16 cellular contexts compared by ENCODE assay signal in genomic region chr9:111467778-111468367, GRCh38.
"Had no signal": no experiment of that assay in that cellular context is flagged by ENCODE, and none has a peak within 500 bp of the region (broad histone marks: within the 10 kb centered on the region; RNA-seq: fewer than 3 reads in every experiment).

No MANE protein-coding gene starts in this region.

- H3K27me3 Mint-ChIP-seq: activated CD4-positive, alpha-beta T cell treated with anti-CD3 and anti-CD28 coated beads, Interleukin-2, amount 10 ng/mL, durations not matched to agents 7 days and 5 days; activated naive CD8-positive, alpha-beta T cell treated with anti-CD3 and anti-CD28 coated beads, Interleukin-2, amount 10 ng/mL, durations not matched to agents 7 days and 5 days; naive B cell; stimulated activated naive CD8-positive, alpha-beta T cell treated with anti-CD3 and anti-CD28 coated beads, Interleukin-15, amount 100 ng/mL, for 72 hours had no signal

- H3K4me3 Mint-ChIP-seq: activated CD4-positive, alpha-beta T cell treated with anti-CD3 and anti-CD28 coated beads, Interleukin-2, amount 10 ng/mL, durations not matched to agents 7 days and 5 days; activated naive CD8-positive, alpha-beta T cell treated with anti-CD3 and anti-CD28 coated beads, Interleukin-2, amount 10 ng/mL, durations not matched to agents 7 days and 5 days; activated T-helper 1 cell treated with anti-CD3 and anti-CD28 coated beads, Interleukin-12 subunit alpha, Interleukin-12 subunit beta, Interleukin-2, Interleukin-4 antibody, amounts not matched to agents 30 ng/mL and 10 ng/mL and 1 ng/mL, durations not matched to agents 14 hours and 24 hours and 36 hours; naive B cell; stimulated activated naive CD8-positive, alpha-beta T cell treated with anti-CD3 and anti-CD28 coated beads, Interleukin-15, amount 100 ng/mL, for 72 hours had no signal

- H3K27ac Mint-ChIP-seq: activated CD4-positive, alpha-beta T cell treated with anti-CD3 and anti-CD28 coated beads, Interleukin-2, amount 10 ng/mL, durations not matched to agents 7 days and 5 days; activated T-helper 1 cell treated with anti-CD3 and anti-CD28 coated beads, Interleukin-12 subunit alpha, Interleukin-12 subunit beta, Interleukin-2, Interleukin-4 antibody, amounts not matched to agents 30 ng/mL and 10 ng/mL and 1 ng/mL, durations not matched to agents 14 hours and 24 hours and 36 hours had no signal

- ATAC-seq: sciatic nerve; stimulated activated naive CD8-positive, alpha-beta T cell treated with anti-CD3 and anti-CD28 coated beads, Interleukin-15, amount 100 ng/mL, for 72 hours had no signal

- H3K9me3 Mint-ChIP-seq: activated T-helper 1 cell treated with anti-CD3 and anti-CD28 coated beads, Interleukin-12 subunit alpha, Interleukin-12 subunit beta, Interleukin-2, Interleukin-4 antibody, amounts not matched to agents 30 ng/mL and 10 ng/mL and 1 ng/mL, durations not matched to agents 14 hours and 24 hours and 36 hours; naive B cell; stimulated activated naive CD8-positive, alpha-beta T cell treated with anti-CD3 and anti-CD28 coated beads, Interleukin-15, amount 100 ng/mL, for 72 hours had no signal

- H3K4me3 ChIP-seq: ascending aorta, breast epithelium, lung, SJCRH30, spleen, thoracic aorta had no signal

- H3K4me1 ChIP-seq: breast epithelium, SJCRH30 had no signal

- H3K9me3 ChIP-seq: ascending aorta, breast epithelium, SJCRH30, spleen, thoracic aorta had no signal

- H3K36me3 ChIP-seq: ascending aorta, breast epithelium, spleen, thoracic aorta had no signal

- H3K27me3 ChIP-seq: ascending aorta, breast epithelium, SJCRH30, spleen had no signal

- H3K27ac ChIP-seq: ascending aorta, breast epithelium, SJCRH30, spleen had no signal

- DNase-seq: activated CD4-positive, alpha-beta T cell treated with anti-CD3 and anti-CD28 coated beads, Interleukin-2, amount 10 ng/mL, durations not matched to agents 7 days and 5 days; activated CD8-positive, alpha-beta memory T cell treated with anti-CD3 and anti-CD28 coated beads, Interleukin-2, amount 50 U/mL, for 48 hours; activated naive CD4-positive, alpha-beta T cell; activated naive CD8-positive, alpha-beta T cell treated with anti-CD3 and anti-CD28 coated beads, Interleukin-2, amount 10 ng/mL, durations not matched to agents 7 days and 5 days; hypothalamus; naive B cell; nucleus accumbens; SJCRH30; spleen; stimulated activated naive CD8-positive, alpha-beta T cell treated with anti-CD3 and anti-CD28 coated beads, Interleukin-15, amount 100 ng/mL, for 72 hours had no signal
